In the genomic region with DNA sequence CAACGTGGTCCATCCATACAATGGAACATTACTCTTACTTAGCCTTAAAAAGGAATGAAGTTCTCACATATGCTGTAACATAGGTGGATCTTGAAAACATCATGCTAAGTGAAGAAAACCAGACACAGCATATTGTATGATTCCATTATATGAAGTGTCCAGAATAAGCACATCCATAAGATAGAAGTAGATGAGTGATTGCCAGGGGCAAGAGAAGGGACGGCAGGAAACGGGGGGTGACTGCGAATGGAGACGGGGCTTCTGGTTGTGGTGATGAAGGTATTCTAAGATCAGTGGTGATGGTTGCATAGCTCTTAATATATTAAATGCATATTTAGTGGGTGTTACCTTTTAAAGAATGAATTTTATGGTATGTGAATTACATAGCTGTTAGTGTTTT, we compare ENCODE assay signal across 23 cellular contexts.
"Had no signal": no experiment of that assay in that cellular context is flagged by ENCODE, and none has a peak within 500 bp of the region (broad histone marks: within the 10 kb centered on the region; RNA-seq: fewer than 3 reads in every experiment).

No MANE protein-coding gene starts in this region.

- H3K27ac Mint-ChIP-seq: dendritic cell treated with granulocyte-macrophage colony-stimulating factor and Interleukin-4, amounts not matched to agents 40 ng/mL and 50 ng/mL, for 4 days; mesothelial cell of epicardium; natural killer cell treated with Interleukin-12 subunit alpha and Interleukin-12 subunit beta and Interleukin-15 and Interleukin-18, amount 100 ng/mL, for 72 hours; neural progenitor cell; stimulated activated effector memory CD8-positive, alpha-beta T cell treated with anti-CD3 and anti-CD28 coated beads, Interleukin-12 subunit alpha, Interleukin-12 subunit beta, amount 100 ng/mL, for 72 hours had no signal

- H3K4me1 Mint-ChIP-seq: mesothelial cell of epicardium, neural progenitor cell had no signal

- H3K27ac ChIP-seq: colonic mucosa, neural progenitor cell, parathyroid adenoma, prostate gland, right atrium auricular region, stomach, thyroid gland, vagina had no signal

- H3K27me3 ChIP-seq: colonic mucosa, neural progenitor cell, right atrium auricular region, stomach, thyroid gland, vagina had no signal

- H3K36me3 ChIP-seq: colonic mucosa, prostate gland had no signal

- ATAC-seq: left ventricle myocardium superior; mucosa of descending colon; natural killer cell treated with Interleukin-12 subunit alpha and Interleukin-12 subunit beta and Interleukin-15 and Interleukin-18, amount 100 ng/mL, for 72 hours; sciatic nerve; stimulated activated effector memory CD8-positive, alpha-beta T cell treated with anti-CD3 and anti-CD28 coated beads, Interleukin-12 subunit alpha, Interleukin-12 subunit beta, amount 100 ng/mL, for 72 hours had no signal

- H3K4me1 ChIP-seq: colonic mucosa, neural progenitor cell, parathyroid adenoma, prostate gland, right atrium auricular region, stomach, thyroid gland, vagina had no signal

- H3K9me3 ChIP-seq: colonic mucosa, mucosa of descending colon, prostate gland, thyroid gland, vagina had no signal

- H3K4me3 Mint-ChIP-seq: dendritic cell treated with granulocyte-macrophage colony-stimulating factor and Interleukin-4, amounts not matched to agents 40 ng/mL and 50 ng/mL, for 4 days; mesothelial cell of epicardium; naive B cell; natural killer cell treated with Interleukin-12 subunit alpha and Interleukin-12 subunit beta and Interleukin-15 and Interleukin-18, amount 100 ng/mL, for 72 hours; neural progenitor cell; stimulated activated effector memory CD8-positive, alpha-beta T cell treated with anti-CD3 and anti-CD28 coated beads, Interleukin-12 subunit alpha, Interleukin-12 subunit beta, amount 100 ng/mL, for 72 hours had no signal

- H3K27me3 Mint-ChIP-seq: dendritic cell treated with granulocyte-macrophage colony-stimulating factor and Interleukin-4, amounts not matched to agents 40 ng/mL and 50 ng/mL, for 4 days; naive B cell; natural killer cell treated with Interleukin-12 subunit alpha and Interleukin-12 subunit beta and Interleukin-15 and Interleukin-18, amount 100 ng/mL, for 72 hours had no signal

- DNase-seq: colonic mucosa; effector memory CD4-positive, alpha-beta T cell; erythroblast; left ventricle myocardium superior; mesenchymal stem cell; mucosa of descending colon; naive B cell; stimulated activated CD4-positive, alpha-beta T cell treated with anti-CD3 and anti-CD28 coated beads, Interleukin-2, amount 100 ng/mL, for 24 hours; stimulated activated CD4-positive, alpha-beta T cell treated with anti-CD3 and anti-CD28 coated beads, Interleukin-4, amount 100 ng/mL, for 24 hours; stimulated activated naive CD4-positive, alpha-beta T cell treated with Interleukin-2 at 50 U/mL for 16 hours; stomach; thyroid gland; trophoblast cell had no signal

- H3K4me3 ChIP-seq: colonic mucosa, mucosa of descending colon, neural progenitor cell, prostate gland, right atrium auricular region, stomach, thyroid gland, vagina had no signal
